In the genomic region with DNA sequence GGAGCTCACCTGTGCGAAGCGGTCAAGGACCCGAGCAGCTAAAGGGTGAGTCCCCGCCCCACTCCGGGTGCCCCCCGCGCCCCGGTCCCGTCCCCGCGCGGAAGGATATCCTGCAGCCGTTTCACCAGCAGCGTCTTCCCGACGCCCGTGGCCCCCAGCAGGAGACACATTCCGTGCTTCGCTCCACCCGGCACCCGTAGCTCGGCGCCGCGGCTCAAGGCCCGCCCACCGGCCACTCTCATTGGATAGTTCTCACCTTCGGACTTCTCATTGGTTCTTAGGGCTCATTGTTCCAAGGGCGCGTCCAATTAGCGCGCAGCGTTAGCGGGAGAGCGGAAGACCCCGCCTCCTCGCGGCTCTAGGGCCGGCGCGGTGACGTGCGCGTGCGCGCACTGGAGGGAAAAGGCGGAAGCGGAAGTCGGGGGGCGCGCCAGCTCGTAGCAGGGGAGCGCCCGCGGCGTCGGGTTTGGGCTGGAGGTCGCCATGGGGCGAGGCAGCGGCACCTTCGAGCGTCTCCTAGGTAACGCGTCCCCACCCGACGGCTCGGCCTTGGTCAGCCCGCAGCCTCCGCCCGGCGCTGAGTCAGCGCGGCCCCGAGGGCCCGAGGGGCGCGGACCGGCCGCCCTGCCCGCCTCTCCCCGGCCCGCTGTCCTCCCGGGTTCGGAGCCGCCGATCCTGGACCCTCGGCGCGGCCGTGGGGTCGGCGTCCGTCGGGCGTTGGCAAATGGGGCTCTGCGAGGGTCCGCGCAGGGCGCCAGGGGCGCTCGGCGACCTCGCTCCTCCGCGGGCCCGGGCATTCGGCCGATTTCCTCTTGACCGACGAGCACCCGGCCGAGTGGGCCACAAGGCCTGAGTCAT, we compare ENCODE assay signal across 1 cellular context.
A peak's percentile ranks its signal among the peaks of the same experiment; 100 is the strongest.
TF ChIP-seq lines count a peak whose summit lies in the region.

A gene with protein sequence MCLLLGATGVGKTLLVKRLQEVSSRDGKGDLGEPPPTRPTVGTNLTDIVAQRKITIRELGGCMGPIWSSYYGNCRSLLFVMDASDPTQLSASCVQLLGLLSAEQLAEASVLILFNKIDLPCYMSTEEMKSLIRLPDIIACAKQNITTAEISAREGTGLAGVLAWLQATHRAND (minus strand): TSS at position 214 of the 858 bp plus-strand sequence. CDS start 44 bp downstream, at position 170.
A gene with protein sequence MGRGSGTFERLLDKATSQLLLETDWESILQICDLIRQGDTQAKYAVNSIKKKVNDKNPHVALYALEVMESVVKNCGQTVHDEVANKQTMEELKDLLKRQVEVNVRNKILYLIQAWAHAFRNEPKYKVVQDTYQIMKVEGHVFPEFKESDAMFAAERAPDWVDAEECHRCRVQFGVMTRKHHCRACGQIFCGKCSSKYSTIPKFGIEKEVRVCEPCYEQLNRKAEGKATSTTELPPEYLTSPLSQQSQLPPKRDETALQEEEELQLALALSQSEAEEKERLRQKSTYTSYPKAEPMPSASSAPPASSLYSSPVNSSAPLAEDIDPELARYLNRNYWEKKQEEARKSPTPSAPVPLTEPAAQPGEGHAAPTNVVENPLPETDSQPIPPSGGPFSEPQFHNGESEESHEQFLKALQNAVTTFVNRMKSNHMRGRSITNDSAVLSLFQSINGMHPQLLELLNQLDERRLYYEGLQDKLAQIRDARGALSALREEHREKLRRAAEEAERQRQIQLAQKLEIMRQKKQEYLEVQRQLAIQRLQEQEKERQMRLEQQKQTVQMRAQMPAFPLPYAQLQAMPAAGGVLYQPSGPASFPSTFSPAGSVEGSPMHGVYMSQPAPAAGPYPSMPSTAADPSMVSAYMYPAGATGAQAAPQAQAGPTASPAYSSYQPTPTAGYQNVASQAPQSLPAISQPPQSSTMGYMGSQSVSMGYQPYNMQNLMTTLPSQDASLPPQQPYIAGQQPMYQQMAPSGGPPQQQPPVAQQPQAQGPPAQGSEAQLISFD (plus strand): TSS at position 428 of the 858 bp plus-strand sequence. CDS start 56 bp downstream, at position 484.

TF ChIP-seq in HepG2, 621 proteins besides CTCF, POLR2A, EP300 and RAD21 (continued from another document and continues in another):
- TF ChIP-seq GLI4 (CRISPR knock-in tag; IDR thresholded peaks at IDR 0.05; ENCODE audit: borderline replicate concordance) (peak; percentile 35; the same call in 1 of the 2 replicates), HNF4A (CRISPR knock-in tag; IDR thresholded peaks at IDR 0.05) (no peak; the same call in 1 of the 2 replicates), ZNF773 (CRISPR knock-in tag; IDR thresholded peaks at IDR 0.05; ENCODE audit: borderline replicate concordance) (peak; percentile 87; the same call in 1 of the 2 replicates), ZNF670 (CRISPR knock-in tag; IDR thresholded peaks at IDR 0.05; ENCODE audit: borderline replicate concordance) (no peak), ZFX (CRISPR knock-in tag; IDR thresholded peaks at IDR 0.05; ENCODE audit: low read depth) (peak; percentile 79), TCF12 (IDR thresholded peaks at IDR 0.05) (no peak), TCF12 (CRISPR knock-in tag; IDR thresholded peaks at IDR 0.05) (no peak), SKI (IDR thresholded peaks at IDR 0.05; ENCODE audit: partially characterized antibody) (peak; percentile 28), KDM1A (CRISPR knock-in tag; IDR thresholded peaks at IDR 0.05) (no peak), ZNF552 (CRISPR knock-in tag; IDR thresholded peaks at IDR 0.05; ENCODE audit: borderline replicate concordance) (peak; percentile 70; the same call in 1 of the 2 replicates), ZNF788 (CRISPR knock-in tag; IDR thresholded peaks at IDR 0.05; ENCODE audit: borderline replicate concordance) (no peak), TEAD2 (CRISPR knock-in tag; IDR thresholded peaks at IDR 0.05) (no peak), SP5 (CRISPR knock-in tag; IDR thresholded peaks at IDR 0.05; ENCODE audit: borderline replicate concordance, low read depth) (peak; percentile 17; the same call in 1 of the 2 replicates), ZBTB20 (CRISPR knock-in tag; IDR thresholded peaks at IDR 0.05; ENCODE audit: borderline replicate concordance, low read depth) (no peak), SALL1 (CRISPR knock-in tag; IDR thresholded peaks at IDR 0.05) (peak; percentile 63), ZNF3 (CRISPR knock-in tag; IDR thresholded peaks at IDR 0.05) (no peak), ADNP (CRISPR knock-in tag; IDR thresholded peaks at IDR 0.05) (no peak), ZNF382 (CRISPR knock-in tag; IDR thresholded peaks at IDR 0.05; ENCODE audit: borderline replicate concordance) (no peak), CBFB (CRISPR knock-in tag; IDR thresholded peaks at IDR 0.05) (peak; percentile 85), XRCC5 (optimal IDR thresholded peaks at IDR 0.05; ENCODE audit: low read length) (peak; percentile 12), PHF8 (CRISPR knock-in tag; IDR thresholded peaks at IDR 0.05) (peak; percentile 92), ZNF17 (CRISPR knock-in tag; IDR thresholded peaks at IDR 0.05) (no peak), REL (CRISPR knock-in tag; conservative IDR thresholded peaks at IDR 0.05) (no peak), FOXA3 (CRISPR knock-in tag; IDR thresholded peaks at IDR 0.05) (peak; percentile 49), ZNF230 (CRISPR knock-in tag; IDR thresholded peaks at IDR 0.05) (peak; percentile 31), KDM5A (IDR thresholded peaks at IDR 0.05; ENCODE audit: borderline replicate concordance, low read length) (peak; percentile 92), BHLHE40 (IDR thresholded peaks at IDR 0.05; ENCODE audit: low read length) (no peak), SIX1 (CRISPR knock-in tag; IDR thresholded peaks at IDR 0.05; ENCODE audit: borderline replicate concordance) (peak; percentile 7; the same call in 1 of the 2 replicates)
- TF ChIP-seq, protein P1, sequence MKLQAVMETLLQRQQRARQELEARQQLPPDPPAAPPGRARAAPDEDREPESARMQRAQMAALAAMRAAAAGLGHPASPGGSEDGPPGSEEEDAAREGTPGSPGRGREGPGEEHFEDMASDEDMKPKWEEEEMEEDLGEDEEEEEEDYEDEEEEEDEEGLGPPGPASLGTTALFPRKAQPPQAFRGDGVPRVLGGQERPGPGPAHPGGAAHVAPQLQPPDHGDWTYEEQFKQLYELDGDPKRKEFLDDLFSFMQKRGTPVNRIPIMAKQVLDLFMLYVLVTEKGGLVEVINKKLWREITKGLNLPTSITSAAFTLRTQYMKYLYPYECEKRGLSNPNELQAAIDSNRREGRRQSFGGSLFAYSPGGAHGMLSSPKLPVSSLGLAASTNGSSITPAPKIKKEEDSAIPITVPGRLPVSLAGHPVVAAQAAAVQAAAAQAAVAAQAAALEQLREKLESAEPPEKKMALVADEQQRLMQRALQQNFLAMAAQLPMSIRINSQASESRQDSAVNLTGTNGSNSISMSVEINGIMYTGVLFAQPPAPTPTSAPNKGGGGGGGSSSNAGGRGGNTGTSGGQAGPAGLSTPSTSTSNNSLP (IDR thresholded peaks at IDR 0.05; ENCODE audit: low read depth, low read length), result no peak
- TF ChIP-seq, protein P2, sequence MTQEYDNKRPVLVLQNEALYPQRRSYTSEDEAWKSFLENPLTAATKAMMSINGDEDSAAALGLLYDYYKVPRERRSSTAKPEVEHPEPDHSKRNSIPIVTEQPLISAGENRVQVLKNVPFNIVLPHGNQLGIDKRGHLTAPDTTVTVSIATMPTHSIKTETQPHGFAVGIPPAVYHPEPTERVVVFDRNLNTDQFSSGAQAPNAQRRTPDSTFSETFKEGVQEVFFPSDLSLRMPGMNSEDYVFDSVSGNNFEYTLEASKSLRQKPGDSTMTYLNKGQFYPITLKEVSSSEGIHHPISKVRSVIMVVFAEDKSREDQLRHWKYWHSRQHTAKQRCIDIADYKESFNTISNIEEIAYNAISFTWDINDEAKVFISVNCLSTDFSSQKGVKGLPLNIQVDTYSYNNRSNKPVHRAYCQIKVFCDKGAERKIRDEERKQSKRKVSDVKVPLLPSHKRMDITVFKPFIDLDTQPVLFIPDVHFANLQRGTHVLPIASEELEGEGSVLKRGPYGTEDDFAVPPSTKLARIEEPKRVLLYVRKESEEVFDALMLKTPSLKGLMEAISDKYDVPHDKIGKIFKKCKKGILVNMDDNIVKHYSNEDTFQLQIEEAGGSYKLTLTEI (CRISPR knock-in tag; conservative IDR thresholded peaks at IDR 0.05), result no peak
- TF ChIP-seq, protein P3, sequence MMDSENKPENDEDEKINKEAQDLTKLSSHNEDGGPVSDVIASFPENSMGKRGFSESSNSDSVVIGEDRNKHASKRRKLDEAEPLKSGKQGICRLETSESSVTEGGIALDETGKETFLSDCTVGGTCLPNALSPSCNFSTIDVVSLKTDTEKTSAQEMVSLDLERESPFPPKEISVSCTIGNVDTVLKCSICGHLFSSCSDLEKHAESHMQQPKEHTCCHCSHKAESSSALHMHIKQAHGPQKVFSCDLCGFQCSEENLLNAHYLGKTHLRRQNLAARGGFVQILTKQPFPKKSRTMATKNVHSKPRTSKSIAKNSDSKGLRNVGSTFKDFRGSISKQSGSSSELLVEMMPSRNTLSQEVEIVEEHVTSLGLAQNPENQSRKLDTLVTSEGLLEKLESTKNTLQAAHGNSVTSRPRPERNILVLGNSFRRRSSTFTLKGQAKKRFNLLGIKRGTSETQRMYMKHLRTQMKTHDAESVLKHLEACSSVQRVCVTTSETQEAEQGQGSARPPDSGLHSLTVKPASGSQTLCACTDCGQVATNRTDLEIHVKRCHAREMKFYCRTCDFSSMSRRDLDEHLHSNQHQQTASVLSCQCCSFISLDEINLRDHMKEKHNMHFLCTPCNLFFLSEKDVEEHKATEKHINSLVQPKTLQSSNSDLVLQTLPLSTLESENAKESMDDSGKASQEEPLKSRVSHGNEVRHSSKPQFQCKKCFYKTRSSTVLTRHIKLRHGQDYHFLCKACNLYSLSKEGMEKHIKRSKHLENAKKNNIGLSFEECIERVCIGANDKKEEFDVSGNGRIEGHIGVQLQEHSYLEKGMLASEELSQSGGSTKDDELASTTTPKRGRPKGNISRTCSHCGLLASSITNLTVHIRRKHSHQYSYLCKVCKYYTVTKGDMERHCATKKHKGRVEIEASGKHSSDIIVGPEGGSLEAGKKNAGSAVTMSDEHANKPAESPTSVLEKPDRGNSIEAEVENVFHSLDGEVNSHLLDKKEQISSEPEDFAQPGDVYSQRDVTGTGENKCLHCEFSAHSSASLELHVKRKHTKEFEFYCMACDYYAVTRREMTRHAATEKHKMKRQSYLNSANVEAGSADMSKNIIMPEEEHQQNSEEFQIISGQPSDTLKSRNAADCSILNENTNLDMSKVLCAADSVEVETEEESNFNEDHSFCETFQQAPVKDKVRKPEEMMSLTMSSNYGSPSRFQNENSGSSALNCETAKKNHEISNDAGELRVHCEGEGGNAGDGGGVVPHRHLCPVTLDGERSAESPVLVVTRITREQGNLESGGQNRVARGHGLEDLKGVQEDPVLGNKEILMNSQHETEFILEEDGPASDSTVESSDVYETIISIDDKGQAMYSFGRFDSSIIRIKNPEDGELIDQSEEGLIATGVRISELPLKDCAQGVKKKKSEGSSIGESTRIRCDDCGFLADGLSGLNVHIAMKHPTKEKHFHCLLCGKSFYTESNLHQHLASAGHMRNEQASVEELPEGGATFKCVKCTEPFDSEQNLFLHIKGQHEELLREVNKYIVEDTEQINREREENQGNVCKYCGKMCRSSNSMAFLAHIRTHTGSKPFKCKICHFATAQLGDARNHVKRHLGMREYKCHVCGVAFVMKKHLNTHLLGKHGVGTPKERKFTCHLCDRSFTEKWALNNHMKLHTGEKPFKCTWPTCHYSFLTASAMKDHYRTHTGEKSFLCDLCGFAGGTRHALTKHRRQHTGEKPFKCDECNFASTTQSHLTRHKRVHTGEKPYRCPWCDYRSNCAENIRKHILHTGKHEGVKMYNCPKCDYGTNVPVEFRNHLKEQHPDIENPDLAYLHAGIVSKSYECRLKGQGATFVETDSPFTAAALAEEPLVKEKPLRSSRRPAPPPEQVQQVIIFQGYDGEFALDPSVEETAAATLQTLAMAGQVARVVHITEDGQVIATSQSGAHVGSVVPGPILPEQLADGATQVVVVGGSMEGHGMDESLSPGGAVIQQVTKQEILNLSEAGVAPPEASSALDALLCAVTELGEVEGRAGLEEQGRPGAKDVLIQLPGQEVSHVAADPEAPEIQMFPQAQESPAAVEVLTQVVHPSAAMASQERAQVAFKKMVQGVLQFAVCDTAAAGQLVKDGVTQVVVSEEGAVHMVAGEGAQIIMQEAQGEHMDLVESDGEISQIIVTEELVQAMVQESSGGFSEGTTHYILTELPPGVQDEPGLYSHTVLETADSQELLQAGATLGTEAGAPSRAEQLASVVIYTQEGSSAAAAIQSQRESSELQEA (CRISPR knock-in tag; IDR thresholded peaks at IDR 0.05; ENCODE audit: not compliant biosample characterization), result peak; percentile 29
- TF ChIP-seq, protein P4, sequence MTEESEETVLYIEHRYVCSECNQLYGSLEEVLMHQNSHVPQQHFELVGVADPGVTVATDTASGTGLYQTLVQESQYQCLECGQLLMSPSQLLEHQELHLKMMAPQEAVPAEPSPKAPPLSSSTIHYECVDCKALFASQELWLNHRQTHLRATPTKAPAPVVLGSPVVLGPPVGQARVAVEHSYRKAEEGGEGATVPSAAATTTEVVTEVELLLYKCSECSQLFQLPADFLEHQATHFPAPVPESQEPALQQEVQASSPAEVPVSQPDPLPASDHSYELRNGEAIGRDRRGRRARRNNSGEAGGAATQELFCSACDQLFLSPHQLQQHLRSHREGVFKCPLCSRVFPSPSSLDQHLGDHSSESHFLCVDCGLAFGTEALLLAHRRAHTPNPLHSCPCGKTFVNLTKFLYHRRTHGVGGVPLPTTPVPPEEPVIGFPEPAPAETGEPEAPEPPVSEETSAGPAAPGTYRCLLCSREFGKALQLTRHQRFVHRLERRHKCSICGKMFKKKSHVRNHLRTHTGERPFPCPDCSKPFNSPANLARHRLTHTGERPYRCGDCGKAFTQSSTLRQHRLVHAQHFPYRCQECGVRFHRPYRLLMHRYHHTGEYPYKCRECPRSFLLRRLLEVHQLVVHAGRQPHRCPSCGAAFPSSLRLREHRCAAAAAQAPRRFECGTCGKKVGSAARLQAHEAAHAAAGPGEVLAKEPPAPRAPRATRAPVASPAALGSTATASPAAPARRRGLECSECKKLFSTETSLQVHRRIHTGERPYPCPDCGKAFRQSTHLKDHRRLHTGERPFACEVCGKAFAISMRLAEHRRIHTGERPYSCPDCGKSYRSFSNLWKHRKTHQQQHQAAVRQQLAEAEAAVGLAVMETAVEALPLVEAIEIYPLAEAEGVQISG (CRISPR knock-in tag; IDR thresholded peaks at IDR 0.05), result peak; percentile 96
- TF ChIP-seq, protein P5, sequence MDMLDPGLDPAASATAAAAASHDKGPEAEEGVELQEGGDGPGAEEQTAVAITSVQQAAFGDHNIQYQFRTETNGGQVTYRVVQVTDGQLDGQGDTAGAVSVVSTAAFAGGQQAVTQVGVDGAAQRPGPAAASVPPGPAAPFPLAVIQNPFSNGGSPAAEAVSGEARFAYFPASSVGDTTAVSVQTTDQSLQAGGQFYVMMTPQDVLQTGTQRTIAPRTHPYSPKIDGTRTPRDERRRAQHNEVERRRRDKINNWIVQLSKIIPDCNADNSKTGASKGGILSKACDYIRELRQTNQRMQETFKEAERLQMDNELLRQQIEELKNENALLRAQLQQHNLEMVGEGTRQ (IDR thresholded peaks at IDR 0.05; ENCODE audit: low read depth, low read length), result no peak
- TF ChIP-seq, protein P5 (CRISPR knock-in tag; IDR thresholded peaks at IDR 0.05; ENCODE audit: borderline replicate concordance), result no peak; the same call in 1 of the 2 replicates
